Comparison of ENCODE assay signal across 15 cellular contexts in genomic region chr2:131518531-131518930, GRCh38. TPM values are rescaled to one million over a fixed set of nuclear protein-coding genes. Genes with fewer than 3 reads are reported as not detected.
"Had no signal": no experiment of that assay in that cellular context is flagged by ENCODE, and none has a peak within 500 bp of the region (broad histone marks: within the 10 kb centered on the region; RNA-seq: fewer than 3 reads in every experiment).

No MANE protein-coding gene starts in this region.

RNA-seq across cellular contexts. Expression of gene TUBA3D, which starts 42.6 kb away (rescaled TPM):
- total RNA-seq: chondrocyte, colonic mucosa, dermis microvascular lymphatic vessel endothelial cell, endodermal cell, esophagus mucosa, esophagus squamous epithelium, glomerular endothelial cell, kidney epithelial cell, left lung, lung, mammary epithelial cell, mesothelial cell of epicardium, mucosa of descending colon, myocyte had no signal
- polyA plus RNA-seq: keratinocyte, mammary epithelial cell had no signal
